19 cellular contexts compared by ENCODE assay signal in genomic region chr9:128106940-128107259, GRCh38. TPM values are rescaled to one million over a fixed set of nuclear protein-coding genes. Genes with fewer than 3 reads are reported as not detected.
DNase-seq lines count a peak whose midpoint lies in the region; ATAC-seq, FAIRE-seq and TF ChIP-seq lines count a peak whose summit lies in the region.
"Had no signal": no experiment of that assay in that cellular context is flagged by ENCODE, and none has a peak within 500 bp of the region (broad histone marks: within the 10 kb centered on the region; RNA-seq: fewer than 3 reads in every experiment).

No MANE protein-coding gene starts in this region.

- peak overlapping the region; percentile 66 for H2BK5ac ChIP-seq in neuronal stem cell (ENCODE audit: low read length)

- H3K9ac ChIP-seq in K562 (ENCODE audit: insufficient read depth in 1 of 2, low read depth in 2 of 2, low read length in 2 of 2) = peak overlapping the region in 1 of 2 experiments; percentile 60; a peak in 1 of 4 replicates
- H3K9ac ChIP-seq in neuronal stem cell (ENCODE audit: low read depth, low read length, poor library complexity) = no peak overlapping the region

- no peaks in the 10 kb centered on the region for H3K9me3 Mint-ChIP-seq in activated naive CD4-positive, alpha-beta T cell treated with anti-CD3 and anti-CD28 coated beads, Interleukin-2, amount 50 U/mL, for 72 hours
- H3K9me3 Mint-ChIP-seq: H9 had no signal

- H3K27ac Mint-ChIP-seq in activated naive CD4-positive, alpha-beta T cell treated with anti-CD3 and anti-CD28 coated beads, Interleukin-2, amount 50 U/mL, for 72 hours = peak overlapping the region; percentile 69 to 82
- H3K27ac Mint-ChIP-seq: H9 had no signal

- FAIRE-seq in K562 (lab: Jason Lieb, UNC) = no peak
- FAIRE-seq: GM12878, GM18507 had no signal

- no peak overlapping the region for H3K4me3 ChIP-seq in K562
- no peak overlapping the region for H3K4me3 ChIP-seq in neuronal stem cell (ENCODE audit: low read length in 2 of 2)
- H3K4me3 ChIP-seq: GM12878 had no signal

- H3K36me3 ChIP-seq in K562 (ENCODE audit: control insufficient read depth, insufficient read depth, low read length) (peaks cover 77% of the 10 kb centered on the region), neuronal stem cell (replicated peaks in 1 of 2; ENCODE audit: control insufficient read depth in 2 of 2, insufficient read depth in 2 of 2, low read length in 2 of 2) (peaks cover 55 to 74% of the 10 kb centered on the region in 2 donors)

- BruUV-seq in K562 (replicated peaks; lab: Mats Ljungman, UMichigan) = no TSS peak

- H3K27me3 ChIP-seq in K562 (ENCODE audit: control insufficient read depth in 2 of 2, insufficient read depth in 2 of 2, low read length in 2 of 2) (no peaks in the 10 kb centered on the region), neuronal stem cell (ENCODE audit: control insufficient read depth in 3 of 3, insufficient read depth in 3 of 3, low read depth in 1 of 3, low read length in 3 of 3) (no peaks in the 10 kb centered on the region)

- POLR2A ChIA-PET in K562 (lab: Yijun Ruan, JAX) = interaction anchor here (1.4 to 2.0 kb wide), 3 partner anchors 8 to 11 kb away, joined by 5 to 14 read pairs (median 13); no protein-coding TSS in a partner anchor

- no peak overlapping the region for H4K91ac ChIP-seq in neuronal stem cell (ENCODE audit: low read depth, low read length, poor library complexity)

- no peak overlapping the region for H3K4ac ChIP-seq in neuronal stem cell (ENCODE audit: low read length)

- no peak for TF ChIP-seq POLR2A in K562 (conservative IDR thresholded peaks at IDR 0.05)

- H3K4me2 ChIP-seq in K562 (ENCODE audit: insufficient read depth, low read length) (no peak overlapping the region), neuronal stem cell (ENCODE audit: insufficient read depth, low read length, poor library complexity, severe bottlenecking) (no peak overlapping the region)

- no peak for TF ChIP-seq CTCF in K562 (IDR thresholded peaks at IDR 0.05 in 2 of 3, conservative IDR thresholded peaks at IDR 0.05 in 1 of 3; ENCODE audit: insufficient read depth in 2 of 3, low read depth in 1 of 3, low read length in 3 of 3)

- H2AFZ ChIP-seq in K562 (ENCODE audit: low read depth, low read length) (no peak overlapping the region), neuronal stem cell (ENCODE audit: low read length) (no peak overlapping the region)

- no peaks in the 10 kb centered on the region for H4K20me1 ChIP-seq in K562 (replicated peaks; ENCODE audit: control insufficient read depth, insufficient read depth, low read length)

- 93% methylated on average over 9 of the region's 10 CpGs for WGBS in K562 (ENCODE audit: insufficient coverage, low coverage, missing lambda C conversion rate)
- WGBS in neuronal stem cell (ENCODE audit: extremely low coverage in 2 of 2, insufficient read length in 2 of 2, insufficient replicate concordance in 1 of 2), 2 donors = no CpG with 5 or more reads among the region's 10 CpGs

- intact Hi-C loops in K562 (cut with micrococcal nuclease) = no loop called here

- no peaks in the 10 kb centered on the region for H3K9me1 ChIP-seq in K562 (ENCODE audit: control insufficient read depth, insufficient read depth, low read length)

- TF ChIP-seq EP300 in K562 (IDR thresholded peaks at IDR 0.05; ENCODE audit: low read length) = no peak

- no peak overlapping the region for H2BK120ac ChIP-seq in neuronal stem cell (ENCODE audit: low read depth, low read length)

- no peak overlapping the region for H3K14ac ChIP-seq in neuronal stem cell (ENCODE audit: low read length)

- H3K36me3 Mint-ChIP-seq in activated naive CD4-positive, alpha-beta T cell treated with anti-CD3 and anti-CD28 coated beads, Interleukin-2, amount 50 U/mL, for 72 hours = peaks cover 0 to 11% of the 10 kb centered on the region in 2 donors

- H4K8ac ChIP-seq in neuronal stem cell (ENCODE audit: low read depth, low read length) = no peak overlapping the region

- no peak for TF ChIP-seq RAD21 in K562 (CRISPR knock-in tag; conservative IDR thresholded peaks at IDR 0.05 in 1 of 2, IDR thresholded peaks at IDR 0.05 in 1 of 2)

- no peak overlapping the region for H2AK5ac ChIP-seq in neuronal stem cell (ENCODE audit: low read depth, low read length)

- H3K18ac ChIP-seq in neuronal stem cell (ENCODE audit: low read length) = no peak overlapping the region

- CTCF ChIA-PET in K562 (lab: Yijun Ruan, JAX; ENCODE audit: low intra/inter-chr PET ratio) = no interaction called here

- in situ Hi-C loops in K562 (cut with MboI) = no loop called here

- DNase-seq in activated naive CD4-positive, alpha-beta T cell treated with anti-CD3 and anti-CD28 coated beads, Interleukin-2, amount 50 U/mL, for 72 hours (ENCODE audit: low spot score in 2 of 2) = no peak
- DNase-seq in activated naive CD4-positive, alpha-beta T cell treated with anti-CD3 and anti-CD28 coated beads, Interleukin-2, amount 50 U/mL, for 16 hours = no peak
- no peak for DNase-seq in K562 (ENCODE audit: extremely low read depth in 1 of 4, low spot score in 3 of 4)
- DNase-seq in neuronal stem cell (ENCODE audit: low spot score) = no peak
- DNase-seq in NCI-H146 (lab: John Stamatoyannopoulos, UW) = no peak
- no peak for DNase-seq in caudate nucleus (lab: John Stamatoyannopoulos, UW)
- DNase-seq: C1 segment of cervical spinal cord, DMS79, NCI-H1048, NCI-H1694, PC-3 had no signal

- no peaks in the 10 kb centered on the region for H3K79me1 ChIP-seq in neuronal stem cell (ENCODE audit: low read depth, low read length)

- H3K4me1 ChIP-seq in K562 (replicated peaks in 1 of 2; ENCODE audit: control insufficient read depth in 2 of 2, insufficient read depth in 2 of 2, low read length in 2 of 2) (peaks cover 11 to 54% of the 10 kb centered on the region in 2 experiments; a peak in 4 of 5 replicates), neuronal stem cell (ENCODE audit: control insufficient read depth in 2 of 2, insufficient read depth in 1 of 2, low read depth in 1 of 2, low read length in 2 of 2) (no peaks in the 10 kb centered on the region)

- no peak overlapping the region for H2BK15ac ChIP-seq in neuronal stem cell (ENCODE audit: low read length)

- peak overlapping the region; percentile 16 for H2BK12ac ChIP-seq in neuronal stem cell (ENCODE audit: low read length)

- H3K9me3 ChIP-seq in K562 (replicated peaks; ENCODE audit: control insufficient read depth, insufficient read depth, low read depth, low read length) (no peaks in the 10 kb centered on the region), neuronal stem cell (replicated peaks in 1 of 2; ENCODE audit: control insufficient read depth in 2 of 2, insufficient read depth in 1 of 2, low read depth in 1 of 2, low read length in 2 of 2) (peaks cover 0 to 1% of the 10 kb centered on the region in 2 donors)
- H3K9me3 ChIP-seq: Caco-2 had no signal

- peak overlapping the region; percentile 43 for H3K23ac ChIP-seq in neuronal stem cell (ENCODE audit: low read depth, low read length, poor library complexity)

- peaks cover 4% of the 10 kb centered on the region; the same call in 2 of the 3 replicates for H3K79me2 ChIP-seq in K562 (ENCODE audit: control insufficient read depth, insufficient read depth, low read length)

- H3K27ac ChIP-seq in K562 (ENCODE audit: extremely low read depth, low read depth, low read length) = no peak overlapping the region
- no peak overlapping the region for H3K27ac ChIP-seq in neuronal stem cell (replicated peaks; ENCODE audit: low read length)
- peak overlapping the region; percentile 9 for H3K27ac ChIP-seq in temporal lobe (ENCODE audit: low read depth, low read length)
- H3K27ac ChIP-seq in caudate nucleus (ENCODE audit: low read depth, low read length) = no peak overlapping the region

- ATAC-seq in activated naive CD4-positive, alpha-beta T cell treated with anti-CD3 and anti-CD28 coated beads, Interleukin-2, amount 50 U/mL, for 72 hours = no peak
- ATAC-seq in K562 (no peak), HG03442 (IDR thresholded peaks at IDR 0.05; ENCODE audit: unreplicated experiment) (no peak)
- ATAC-seq: GM12878, PC-3 had no signal

RNA-seq across cellular contexts. Expression of gene PTGES2, which starts 20.6 kb away (rescaled TPM):
- 10 to 100 TPM in 1 of 2 donors, 1 to 10 TPM in 1; 6.6 to 50.6 TPM for total RNA-seq in activated naive CD4-positive, alpha-beta T cell treated with anti-CD3 and anti-CD28 coated beads, Interleukin-2, amount 50 U/mL, for 72 hours
- 91.2 and 285 TPM in 2 replicates for total RNA-seq in K562 (2011; cell fraction: chromatin; rRNA removed; ENCODE audit: low replicate concordance)
- 223 and 287 TPM in 2 replicates for total RNA-seq in K562 (2011; cell fraction: nucleolus; rRNA removed)
- 132 and 134 TPM in 2 replicates for total RNA-seq in K562 (2011; cell fraction: nucleoplasm; rRNA removed)
- total RNA-seq in K562 (2014; rRNA removed) = 196 and 257 TPM in 2 replicates
- 34.3 and 50.3 TPM in 2 replicates for total RNA-seq in K562 (2014; rRNA removed; fragmentation: Illumina TruSeq; extraction: Trizol)
- 98.9 and 102 TPM in 2 replicates for total RNA-seq in K562 (2015; rRNA removed; fragmentation: Illumina TruSeq; extraction: Trizol)
- 135 and 137 TPM in 2 replicates for total RNA-seq in K562 (2021)
- 90.1 and 106 TPM in 2 replicates for polyA plus RNA-seq in K562 (2011; rRNA removed)
- polyA plus RNA-seq in K562 (2011; cell fraction: cytosol; rRNA removed) = 92.2 and 177 TPM in 2 replicates
- polyA plus RNA-seq in K562 (2011; cell fraction: nucleus; rRNA removed) = 244 and 370 TPM in 2 replicates
- 94.0 and 96.2 TPM in 2 replicates for polyA plus RNA-seq in K562 (2012)
- polyA plus RNA-seq in K562 (2014; fragmentation: Illumina TruSeq; extraction: Trizol) = 89.2 and 128 TPM in 2 replicates
- 1 to 10 TPM; 2.4 to 6.2 TPM for polyA plus RNA-seq in K562 (2014; fragmentation: Nextera tagmentation; extraction: Ambion mirVana)
- polyA plus RNA-seq in K562 (2014; rRNA removed) = 128 and 149 TPM in 2 replicates
- 49.5 and 74.8 TPM in 2 replicates for polyA minus RNA-seq in K562 (2011; rRNA and poly(A)+ RNA removed)
- polyA minus RNA-seq in K562 (2011; cell fraction: cytosol; rRNA and poly(A)+ RNA removed) = 57.2 and 75.5 TPM in 2 replicates
- polyA minus RNA-seq in K562 (2011; cell fraction: nucleus; rRNA and poly(A)+ RNA removed) = 73.1 and 77.3 TPM in 2 replicates
- 19.0 TPM for polyA plus RNA-seq in neuronal stem cell (2013, experiment 1 of 2)
- 21.6 TPM for polyA plus RNA-seq in neuronal stem cell (2013, experiment 2 of 2)
- 40.1 TPM for total RNA-seq in temporal lobe

RNA-seq across cellular contexts. Expression of gene SLC25A25, which starts 38.9 kb away (rescaled TPM):
- total RNA-seq in activated naive CD4-positive, alpha-beta T cell treated with anti-CD3 and anti-CD28 coated beads, Interleukin-2, amount 50 U/mL, for 72 hours = 10 to 100 TPM; 10.9 to 19.0 TPM
- total RNA-seq in K562 (2011; cell fraction: chromatin; rRNA removed; ENCODE audit: low replicate concordance) = 56.5 and 74.4 TPM in 2 replicates
- 41.5 and 42.5 TPM in 2 replicates for total RNA-seq in K562 (2011; cell fraction: nucleolus; rRNA removed)
- total RNA-seq in K562 (2011; cell fraction: nucleoplasm; rRNA removed) = 26.8 and 33.4 TPM in 2 replicates
- 35.9 and 39.5 TPM in 2 replicates for total RNA-seq in K562 (2014; rRNA removed)
- total RNA-seq in K562 (2014; rRNA removed; fragmentation: Illumina TruSeq; extraction: Trizol) = 19.0 and 19.3 TPM in 2 replicates
- 23.2 and 25.1 TPM in 2 replicates for total RNA-seq in K562 (2015; rRNA removed; fragmentation: Illumina TruSeq; extraction: Trizol)
- 30.1 and 30.7 TPM in 2 replicates for total RNA-seq in K562 (2021)
- 21.7 and 26.7 TPM in 2 replicates for polyA plus RNA-seq in K562 (2011; rRNA removed)
- polyA plus RNA-seq in K562 (2011; cell fraction: cytosol; rRNA removed) = 20.4 and 25.8 TPM in 2 replicates
- 29.9 and 44.4 TPM in 2 replicates for polyA plus RNA-seq in K562 (2011; cell fraction: nucleus; rRNA removed)
- 20.5 and 23.5 TPM in 2 replicates for polyA plus RNA-seq in K562 (2012)
- polyA plus RNA-seq in K562 (2014; fragmentation: Illumina TruSeq; extraction: Trizol) = 18.7 and 25.2 TPM in 2 replicates
- under 1 TPM; 0.07 to 0.10 TPM for polyA plus RNA-seq in K562 (2014; fragmentation: Nextera tagmentation; extraction: Ambion mirVana)
- polyA plus RNA-seq in K562 (2014; rRNA removed) = 27.2 and 31.0 TPM in 2 replicates
- polyA minus RNA-seq in K562 (2011; rRNA and poly(A)+ RNA removed) = 21.0 and 28.2 TPM in 2 replicates
- 14.7 and 16.8 TPM in 2 replicates for polyA minus RNA-seq in K562 (2011; cell fraction: cytosol; rRNA and poly(A)+ RNA removed)
- polyA minus RNA-seq in K562 (2011; cell fraction: nucleus; rRNA and poly(A)+ RNA removed) = 14.8 and 20.9 TPM in 2 replicates
- polyA plus RNA-seq in neuronal stem cell (2013, experiment 1 of 2) = 7.8 TPM
- polyA plus RNA-seq in neuronal stem cell (2013, experiment 2 of 2) = 7.4 TPM
- total RNA-seq in temporal lobe = 26.6 TPM

RNA-seq across cellular contexts. Expression of gene NAIF1, which starts 39.8 kb away (rescaled TPM):
- total RNA-seq in activated naive CD4-positive, alpha-beta T cell treated with anti-CD3 and anti-CD28 coated beads, Interleukin-2, amount 50 U/mL, for 72 hours = 10 to 100 TPM in 1 of 2 donors, 1 to 10 TPM in 1; 9.8 to 12.7 TPM
- 14.2 and 31.0 TPM in 2 replicates for total RNA-seq in K562 (2011; cell fraction: chromatin; rRNA removed; ENCODE audit: low replicate concordance)
- 27.1 and 29.7 TPM in 2 replicates for total RNA-seq in K562 (2011; cell fraction: nucleolus; rRNA removed)
- 19.1 and 19.8 TPM in 2 replicates for total RNA-seq in K562 (2011; cell fraction: nucleoplasm; rRNA removed)
- total RNA-seq in K562 (2014; rRNA removed) = 21.3 and 27.6 TPM in 2 replicates
- total RNA-seq in K562 (2014; rRNA removed; fragmentation: Illumina TruSeq; extraction: Trizol) = 15.8 and 16.2 TPM in 2 replicates
- total RNA-seq in K562 (2015; rRNA removed; fragmentation: Illumina TruSeq; extraction: Trizol) = 15.9 and 17.4 TPM in 2 replicates
- 23.1 and 26.6 TPM in 2 replicates for total RNA-seq in K562 (2021)
- polyA plus RNA-seq in K562 (2011; rRNA removed) = 17.2 and 21.5 TPM in 2 replicates
- 24.4 and 26.5 TPM in 2 replicates for polyA plus RNA-seq in K562 (2011; cell fraction: cytosol; rRNA removed)
- 17.1 and 20.0 TPM in 2 replicates for polyA plus RNA-seq in K562 (2011; cell fraction: nucleus; rRNA removed)
- 16.5 and 19.9 TPM in 2 replicates for polyA plus RNA-seq in K562 (2012)
- 16.3 and 16.9 TPM in 2 replicates for polyA plus RNA-seq in K562 (2014; fragmentation: Illumina TruSeq; extraction: Trizol)
- polyA plus RNA-seq in K562 (2014; fragmentation: Nextera tagmentation; extraction: Ambion mirVana) = 1 to 10 TPM; 4.8 to 5.3 TPM
- 17.7 and 17.8 TPM in 2 replicates for polyA plus RNA-seq in K562 (2014; rRNA removed)
- polyA minus RNA-seq in K562 (2011; rRNA and poly(A)+ RNA removed) = 14.9 and 19.6 TPM in 2 replicates
- polyA minus RNA-seq in K562 (2011; cell fraction: cytosol; rRNA and poly(A)+ RNA removed) = 14.2 and 26.5 TPM in 2 replicates
- 6.3 and 7.7 TPM in 2 replicates for polyA minus RNA-seq in K562 (2011; cell fraction: nucleus; rRNA and poly(A)+ RNA removed)
- polyA plus RNA-seq in neuronal stem cell (2013, experiment 1 of 2) = 6.9 TPM
- 7.8 TPM for polyA plus RNA-seq in neuronal stem cell (2013, experiment 2 of 2)
- total RNA-seq in temporal lobe = 5.2 TPM

RNA-seq across cellular contexts. Expression of gene LCN2, which starts 42.4 kb away (rescaled TPM):
- total RNA-seq in activated naive CD4-positive, alpha-beta T cell treated with anti-CD3 and anti-CD28 coated beads, Interleukin-2, amount 50 U/mL, for 72 hours = not detected
- 0.58 and 2.0 TPM in 2 replicates for total RNA-seq in K562 (2011; cell fraction: chromatin; rRNA removed; ENCODE audit: low replicate concordance)
- 1.1 and 1.3 TPM in 2 replicates for total RNA-seq in K562 (2011; cell fraction: nucleolus; rRNA removed)
- total RNA-seq in K562 (2011; cell fraction: nucleoplasm; rRNA removed) = 1.7 TPM in 1 of 2 replicates, not detected in the other
- 0.20 and 0.54 TPM in 2 replicates for total RNA-seq in K562 (2014; rRNA removed)
- 0.47 TPM in 1 of 2 replicates, not detected in the other for total RNA-seq in K562 (2014; rRNA removed; fragmentation: Illumina TruSeq; extraction: Trizol)
- not detected in 2 replicates for total RNA-seq in K562 (2015; rRNA removed; fragmentation: Illumina TruSeq; extraction: Trizol)
- total RNA-seq in K562 (2021) = 0.40 and 0.72 TPM in 2 replicates
- polyA plus RNA-seq in K562 (2011; rRNA removed) = 0.60 and 1.2 TPM in 2 replicates
- 0.40 and 0.69 TPM in 2 replicates for polyA plus RNA-seq in K562 (2011; cell fraction: cytosol; rRNA removed)
- polyA plus RNA-seq in K562 (2011; cell fraction: nucleus; rRNA removed) = 3.3 and 4.8 TPM in 2 replicates
- polyA plus RNA-seq in K562 (2012) = 0.16 and 0.37 TPM in 2 replicates
- polyA plus RNA-seq in K562 (2014; fragmentation: Illumina TruSeq; extraction: Trizol) = 0.22 and 1.0 TPM in 2 replicates
- under 1 TPM; 0.10 to 0.11 TPM for polyA plus RNA-seq in K562 (2014; fragmentation: Nextera tagmentation; extraction: Ambion mirVana)
- polyA plus RNA-seq in K562 (2014; rRNA removed) = 0.21 and 0.65 TPM in 2 replicates
- 1.2 and 1.4 TPM in 2 replicates for polyA minus RNA-seq in K562 (2011; rRNA and poly(A)+ RNA removed)
- not detected in 2 replicates for polyA minus RNA-seq in K562 (2011; cell fraction: cytosol; rRNA and poly(A)+ RNA removed)
- polyA minus RNA-seq in K562 (2011; cell fraction: nucleus; rRNA and poly(A)+ RNA removed) = not detected in 2 replicates
- polyA plus RNA-seq in neuronal stem cell (2013, experiment 1 of 2) = 0.08 TPM
- 0.10 TPM for polyA plus RNA-seq in neuronal stem cell (2013, experiment 2 of 2)
- total RNA-seq in temporal lobe = 0.25 TPM
- total RNA-seq: Caco-2, GM12878, H9, HT1080, M059J had no signal
- polyA plus RNA-seq: GM12878 had no signal

RNA-seq across cellular contexts. Expression of gene BBLN, which starts 53.2 kb away (rescaled TPM):
- 10 to 100 TPM; 67.6 to 82.2 TPM for total RNA-seq in activated naive CD4-positive, alpha-beta T cell treated with anti-CD3 and anti-CD28 coated beads, Interleukin-2, amount 50 U/mL, for 72 hours
- total RNA-seq in K562 (2011; cell fraction: chromatin; rRNA removed; ENCODE audit: low replicate concordance) = 24.5 and 53.9 TPM in 2 replicates
- 72.0 and 78.0 TPM in 2 replicates for total RNA-seq in K562 (2011; cell fraction: nucleolus; rRNA removed)
- 65.8 and 106 TPM in 2 replicates for total RNA-seq in K562 (2011; cell fraction: nucleoplasm; rRNA removed)
- 331 and 433 TPM in 2 replicates for total RNA-seq in K562 (2014; rRNA removed)
- total RNA-seq in K562 (2014; rRNA removed; fragmentation: Illumina TruSeq; extraction: Trizol) = 11.5 and 11.9 TPM in 2 replicates
- total RNA-seq in K562 (2015; rRNA removed; fragmentation: Illumina TruSeq; extraction: Trizol) = 109 and 123 TPM in 2 replicates
- total RNA-seq in K562 (2021) = 172 and 177 TPM in 2 replicates
- 87.1 and 125 TPM in 2 replicates for polyA plus RNA-seq in K562 (2011; rRNA removed)
- 256 and 738 TPM in 2 replicates for polyA plus RNA-seq in K562 (2011; cell fraction: cytosol; rRNA removed)
- polyA plus RNA-seq in K562 (2011; cell fraction: nucleus; rRNA removed) = 139 and 249 TPM in 2 replicates
- 180 and 393 TPM in 2 replicates for polyA plus RNA-seq in K562 (2012)
- 30.1 and 181 TPM in 2 replicates for polyA plus RNA-seq in K562 (2014; fragmentation: Illumina TruSeq; extraction: Trizol)
- polyA plus RNA-seq in K562 (2014; fragmentation: Nextera tagmentation; extraction: Ambion mirVana) = 10 to 100 TPM in 1 of 2 experiments, 1 to 10 TPM in 1; 4.2 to 13.7 TPM
- 191 and 213 TPM in 2 replicates for polyA plus RNA-seq in K562 (2014; rRNA removed)
- polyA minus RNA-seq in K562 (2011; rRNA and poly(A)+ RNA removed) = 19.8 and 21.1 TPM in 2 replicates
- 74.5 and 112 TPM in 2 replicates for polyA minus RNA-seq in K562 (2011; cell fraction: cytosol; rRNA and poly(A)+ RNA removed)
- 29.6 and 47.0 TPM in 2 replicates for polyA minus RNA-seq in K562 (2011; cell fraction: nucleus; rRNA and poly(A)+ RNA removed)
- 95.6 TPM for polyA plus RNA-seq in neuronal stem cell (2013, experiment 1 of 2)
- 101 TPM for polyA plus RNA-seq in neuronal stem cell (2013, experiment 2 of 2)
- total RNA-seq in temporal lobe = 44.7 TPM
